1 cellular context compared by ENCODE assay signal in the genomic region with DNA sequence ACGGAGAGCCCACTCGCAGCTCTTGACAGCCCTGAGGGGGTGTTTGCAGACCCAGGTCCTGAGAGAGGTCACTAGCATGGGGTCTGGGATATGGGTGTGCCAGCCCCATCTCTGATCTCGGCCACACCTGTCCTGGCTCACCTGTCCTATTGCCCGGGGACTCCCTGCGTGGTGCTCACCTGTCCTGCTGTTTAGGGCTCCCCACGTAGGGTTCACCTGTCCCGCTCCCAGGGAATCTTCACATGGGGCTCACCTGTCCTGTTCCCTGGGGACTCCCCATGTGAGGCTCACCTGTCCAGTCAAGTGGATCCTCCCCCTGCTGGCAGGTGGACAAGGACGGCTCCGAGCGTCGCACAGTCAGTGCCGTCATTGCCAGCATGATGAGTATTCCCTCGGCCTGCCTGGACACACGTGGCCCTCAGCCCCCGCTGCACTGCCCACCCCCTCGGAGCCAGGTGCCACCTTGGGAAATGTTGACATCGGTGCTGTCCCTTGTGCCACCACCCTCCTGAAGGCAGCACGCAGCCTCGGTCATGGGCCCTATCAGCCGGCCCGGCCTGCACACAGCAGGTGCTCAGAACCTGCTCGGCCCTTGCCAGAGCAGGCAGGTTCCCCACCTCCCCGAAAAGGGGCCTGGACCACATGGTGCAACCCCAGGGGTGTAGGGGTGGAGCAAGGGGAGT.
TF ChIP-seq lines count a peak whose summit lies in the region.

No MANE protein-coding gene starts in this region.

TF ChIP-seq in H1, 55 proteins besides CTCF, POLR2A, EP300 and RAD21:
- TF ChIP-seq KDM1A (IDR thresholded peaks at IDR 0.05; ENCODE audit: borderline replicate concordance, low read length) (no peak), CBX8 (IDR thresholded peaks at IDR 0.05; ENCODE audit: borderline replicate concordance, low read depth, low read length) (no peak), SUZ12 (IDR thresholded peaks at IDR 0.05; ENCODE audit: low read length) (no peak), RFX5 (IDR thresholded peaks at IDR 0.05; ENCODE audit: borderline replicate concordance, low read depth, low read length) (no peak), BACH1 (IDR thresholded peaks at IDR 0.05; ENCODE audit: low read length) (no peak), RBBP5 (IDR thresholded peaks at IDR 0.05; ENCODE audit: borderline replicate concordance, low read depth, low read length) (no peak), SAP30 (IDR thresholded peaks at IDR 0.05; ENCODE audit: insufficient read depth, insufficient replicate concordance, low read length) (no peak), BRCA1 (IDR thresholded peaks at IDR 0.05; ENCODE audit: low read depth, low read length) (no peak), POU5F1 (IDR thresholded peaks at IDR 0.05; ENCODE audit: low read depth, low read length) (no peak), FOSL1 (IDR thresholded peaks at IDR 0.05; ENCODE audit: insufficient read depth, low read depth, low read length) (no peak), HDAC6 (IDR thresholded peaks at IDR 0.05; ENCODE audit: low read depth, low read length) (no peak), CHD7 (IDR thresholded peaks at IDR 0.05; ENCODE audit: insufficient replicate concordance, low read length) (no peak)
